ENCODE assay signal across 8 cellular contexts in the genomic region with DNA sequence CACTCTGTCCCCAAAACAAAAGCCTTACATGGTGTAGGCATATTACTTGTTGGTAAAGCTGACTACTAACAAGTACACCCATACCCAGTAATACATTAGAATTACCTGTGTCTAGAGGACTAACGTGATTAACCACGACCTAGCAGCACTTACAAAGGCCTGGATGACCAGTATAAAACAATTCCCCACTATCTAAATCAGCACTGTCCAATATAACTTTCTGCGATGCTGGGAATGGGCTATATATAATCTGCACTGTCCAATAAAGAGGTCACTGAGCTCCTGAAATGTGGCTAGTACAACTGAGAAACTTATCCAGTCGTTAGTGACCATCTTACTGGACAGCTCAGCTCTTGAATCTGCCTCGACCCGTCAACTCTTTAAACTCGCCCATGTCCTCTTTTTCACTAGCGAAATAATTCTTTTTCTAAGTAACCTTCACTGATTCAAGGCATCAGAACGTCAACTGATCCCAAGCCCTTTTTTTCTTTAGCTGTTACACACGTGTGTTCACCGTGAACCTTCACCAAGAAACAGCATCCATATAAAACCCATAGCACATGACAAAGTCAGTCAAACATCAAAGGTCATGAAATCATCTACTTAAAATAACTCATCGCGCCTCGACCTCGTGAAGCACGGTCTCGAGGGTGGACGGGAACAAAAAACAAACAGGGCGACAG. TPM values are rescaled to one million over a fixed set of nuclear protein-coding genes. Genes with fewer than 3 reads are reported as not detected.
DNase-seq lines count a peak whose midpoint lies in the region; ATAC-seq, FAIRE-seq and TF ChIP-seq lines count a peak whose summit lies in the region.

No MANE protein-coding gene starts in this region.

- no peaks in the 10 kb centered on the region for H3K27me3 ChIP-seq in Panc1 (ENCODE audit: control insufficient read depth, insufficient read depth, low read length)

- H3K4me3 ChIP-seq in A549 (peak overlapping the region; percentile 92), Panc1 (ENCODE audit: low read depth in 2 of 2, low read length in 2 of 2) (peak overlapping the region; percentile 73 to 97)

- H3K27ac Mint-ChIP-seq in endothelial cell (ENCODE audit: unreplicated experiment) (peak overlapping the region; percentile 97), neural crest cell (ENCODE audit: unreplicated experiment) (peak overlapping the region; percentile 76)

- H3K27ac ChIP-seq in A549 (peak overlapping the region; percentile 86 to 94), Panc1 (ENCODE audit: low read length) (peak overlapping the region; percentile 98)

- no peak for FAIRE-seq in A549 (lab: Jason Lieb, UNC)

- no peak for TF ChIP-seq POLR2A in A549 (IDR thresholded peaks at IDR 0.05; ENCODE audit: low read length)

- H3K4me3 Mint-ChIP-seq in endothelial cell (ENCODE audit: unreplicated experiment): peak overlapping the region; percentile 94
- H3K4me3 Mint-ChIP-seq in neural crest cell: peak overlapping the region; percentile 84

- no peak for TF ChIP-seq EP300 in A549 (IDR thresholded peaks at IDR 0.05)

- H3K36me3 Mint-ChIP-seq in endothelial cell (ENCODE audit: low read depth, unreplicated experiment) (no peaks in the 10 kb centered on the region), neural crest cell (ENCODE audit: low read depth) (no peaks in the 10 kb centered on the region)

- CTCF ChIA-PET in A549 (lab: Yijun Ruan, JAX) (interaction anchor here (1.3 to 34.2 kb wide), 6 partner anchors 21 to 221 kb away, joined by 3 to 1600 read pairs (median 17); no protein-coding TSS in a partner anchor), Panc1 (lab: Charles Lee) (interaction anchor here (2.8 kb wide), 1 partner anchor 221 kb away, joined by 13 read pairs; no protein-coding TSS in a partner anchor)

- DNase-seq in A549 (ENCODE audit: low read depth in 1 of 2, low spot score in 1 of 2) (no peak), Panc1 (ENCODE audit: low read depth, low spot score) (no peak), endothelial cell (ENCODE audit: low spot score) (no peak), neural crest cell (ENCODE audit: low read depth, low spot score) (no peak)
- no peak for DNase-seq in stimulated activated CD4-positive, alpha-beta T cell treated with anti-CD3 and anti-CD28 coated beads, Interleukin-4, amount 100 ng/mL, for 4 hours

- H3K27me3 Mint-ChIP-seq in endothelial cell (ENCODE audit: unreplicated experiment) (peaks cover 16% of the 10 kb centered on the region), neural crest cell (ENCODE audit: low read depth) (no peaks in the 10 kb centered on the region)

- ATAC-seq in A549 (no peak), GM18508 (IDR thresholded peaks at IDR 0.05; ENCODE audit: insufficient read depth, unreplicated experiment) (peak; percentile 3), Panc1 (peak; percentile 1; the same call in 1 of the 2 replicates), HG02678 (IDR thresholded peaks at IDR 0.05; ENCODE audit: unreplicated experiment) (no peak), HG02884 (IDR thresholded peaks at IDR 0.05; ENCODE audit: unreplicated experiment) (no peak)

- TF ChIP-seq CTCF in A549 (IDR thresholded peaks at IDR 0.05) (no peak), Panc1 (IDR thresholded peaks at IDR 0.05) (no peak), endothelial cell (IDR thresholded peaks at IDR 0.05; ENCODE audit: unreplicated experiment) (no peak), neural crest cell (conservative IDR thresholded peaks at IDR 0.05) (no peak)

- H3K9me3 ChIP-seq in A549 (0 out of 3 replicates have a peak, but pooled peaks cover 4% of the 10 kb centered on the region), Panc1 (ENCODE audit: control insufficient read depth, insufficient read depth, low read depth, low read length) (no peaks in the 10 kb centered on the region)

- in situ Hi-C loops in Panc1 (cut with HindIII; ENCODE audit: low pct_unique_long_range_greater_than_20kb, low sequenced_read_pairs): no loop called here

- peak overlapping the region; percentile 84 for H3K4me2 ChIP-seq in A549

- H3K4me1 Mint-ChIP-seq in endothelial cell (ENCODE audit: unreplicated experiment): peaks cover 42% of the 10 kb centered on the region
- H3K4me1 Mint-ChIP-seq in neural crest cell: peaks cover 58% of the 10 kb centered on the region

- WGBS in A549 (ENCODE audit: missing lambda C conversion rate): 6% methylated on average over 19 of the region's 19 CpGs

- TF ChIP-seq RAD21 in A549 (conservative IDR thresholded peaks at IDR 0.05 in 1 of 2, IDR thresholded peaks at IDR 0.05 in 1 of 2): no peak

- no peaks in the 10 kb centered on the region; the same call in 1 of the 2 replicates for H3K36me3 ChIP-seq in Panc1 (ENCODE audit: control insufficient read depth, insufficient read depth, low read length)

- intact Hi-C loops in Panc1 (cut with micrococcal nuclease; ENCODE audit: unreplicated experiment): no loop called here

- TSS peak; percentile 95 for BruUV-seq in Panc1 (replicated peaks; lab: Mats Ljungman, UMichigan)

- H3K9me3 Mint-ChIP-seq in endothelial cell (ENCODE audit: unreplicated experiment) (no peaks in the 10 kb centered on the region), neural crest cell (no peaks in the 10 kb centered on the region)

- POLR2A ChIA-PET in A549 (lab: Yijun Ruan, JAX): interaction anchor here (1.3 kb wide), 1 partner anchor 221 kb away, joined by 3 read pairs; no protein-coding TSS in a partner anchor
- POLR2A ChIA-PET in Panc1 (lab: Charles Lee): interaction anchor here (0.5 to 0.8 kb wide), 2 partner anchors 70 to 173 kb away, joined by 3 to 11 read pairs; no protein-coding TSS in a partner anchor

- H3K4me1 ChIP-seq in A549 (peaks cover 21% of the 10 kb centered on the region), Panc1 (ENCODE audit: control insufficient read depth, insufficient read depth, low read length) (peaks cover 17% of the 10 kb centered on the region)

TF ChIP-seq in A549, 52 proteins besides CTCF, POLR2A, EP300 and RAD21:
- TF ChIP-seq CHD4 (IDR thresholded peaks at IDR 0.05; ENCODE audit: borderline replicate concordance) (no peak), HOXA7 (CRISPR knock-in tag; IDR thresholded peaks at IDR 0.05) (peak; percentile 69; the same call in 1 of the 2 replicates), FOSB (CRISPR knock-in tag; IDR thresholded peaks at IDR 0.05) (peak; percentile 61; the same call in 1 of the 2 replicates)
- TF ChIP-seq, protein P1, sequence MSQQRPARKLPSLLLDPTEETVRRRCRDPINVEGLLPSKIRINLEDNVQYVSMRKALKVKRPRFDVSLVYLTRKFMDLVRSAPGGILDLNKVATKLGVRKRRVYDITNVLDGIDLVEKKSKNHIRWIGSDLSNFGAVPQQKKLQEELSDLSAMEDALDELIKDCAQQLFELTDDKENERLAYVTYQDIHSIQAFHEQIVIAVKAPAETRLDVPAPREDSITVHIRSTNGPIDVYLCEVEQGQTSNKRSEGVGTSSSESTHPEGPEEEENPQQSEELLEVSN (IDR thresholded peaks at IDR 0.05; ENCODE audit: borderline replicate concordance, low read depth): 0 out of 2 replicates have a peak, but pooled peaks have one; percentile 47

RNA-seq across cellular contexts. Expression of a gene that starts 0.9 kb away (rescaled TPM):
- 13.9 and 15.2 TPM in 2 replicates for polyA plus RNA-seq in A549 (2011; rRNA removed)
- 5.2 and 7.2 TPM in 2 replicates for polyA plus RNA-seq in A549 (2012; cell fraction: cytosol; rRNA removed)
- 3.9 and 5.1 TPM in 2 replicates for polyA plus RNA-seq in A549 (2012; cell fraction: nucleus; rRNA removed)
- polyA plus RNA-seq in A549 (2017; fragmentation: RNase III; extraction: RNeasy Plus Mini Kit Qiagen cat#74134 plus additional on column Dnase treatment): 8.9 to 9.6 TPM (median 8.9 TPM) in 3 replicates
- polyA minus RNA-seq in A549 (2011; rRNA and poly(A)+ RNA removed): 12.4 and 15.7 TPM in 2 replicates
- total RNA-seq in Panc1 (2021; ENCODE audit: unreplicated experiment): 20.3 TPM
- 9.4 TPM for polyA plus RNA-seq in Panc1 (2012; ENCODE audit: insufficient read length)
- 42.4 TPM for total RNA-seq in endothelial cell (ENCODE audit: unreplicated experiment)
- 28.7 and 29.8 TPM in 2 replicates for total RNA-seq in neural crest cell

RNA-seq across cellular contexts. Expression of a gene that starts 44.4 kb away (rescaled TPM):
- polyA plus RNA-seq in A549 (2011; rRNA removed) (0.04 and 0.11 TPM in 2 replicates), A549 (2017; fragmentation: RNase III; extraction: RNeasy Plus Mini Kit Qiagen cat#74134 plus additional on column Dnase treatment) (0.16 to 0.28 TPM (median 0.23 TPM) in 3 replicates)
- polyA plus RNA-seq in A549 (2012; cell fraction: cytosol; rRNA removed): 0.08 and 0.10 TPM in 2 replicates
- polyA plus RNA-seq in A549 (2012; cell fraction: nucleus; rRNA removed): 0.10 and 0.12 TPM in 2 replicates
- polyA minus RNA-seq in A549 (2011; rRNA and poly(A)+ RNA removed): 0.08 TPM in 1 of 2 replicates, not detected in the other
- total RNA-seq in Panc1 (2021; ENCODE audit: unreplicated experiment) (0.46 TPM), endothelial cell (ENCODE audit: unreplicated experiment) (12.0 TPM), neural crest cell (5.6 and 5.9 TPM in 2 replicates)
- 0.30 TPM for polyA plus RNA-seq in Panc1 (2012; ENCODE audit: insufficient read length)

Comparison
In these comparisons a context has a peak if more than half of its experiments do, and no peak if none do; other contexts are left out.
1. ATAC-seq: peak in GM18508 (single experiment) and Panc1 (single experiment); none in A549 (0 of 2), HG02678 (single experiment) and HG02884 (single experiment).